In the genomic region with DNA sequence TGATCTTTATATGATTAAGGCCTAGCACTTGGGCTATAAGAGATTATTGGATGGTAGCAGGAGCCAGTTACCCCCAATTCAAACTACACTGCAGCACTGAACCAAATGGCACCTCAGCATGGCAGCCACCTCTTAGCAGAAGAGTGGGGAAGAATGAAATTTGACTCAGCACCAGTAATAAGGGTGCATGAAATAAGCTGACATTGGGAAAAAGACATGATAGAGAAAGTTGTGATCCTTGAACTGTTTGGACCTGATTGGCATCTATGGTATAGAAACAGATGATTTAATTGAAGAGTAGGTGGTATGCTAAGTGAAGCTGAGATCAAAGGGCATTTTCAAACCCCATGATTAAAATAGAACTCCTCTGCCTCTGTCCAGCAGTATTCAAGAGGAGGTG, we compare ENCODE assay signal across 8 cellular contexts.
"Had no signal": no experiment of that assay in that cellular context is flagged by ENCODE, and none has a peak within 500 bp of the region (broad histone marks: within the 10 kb centered on the region; RNA-seq: fewer than 3 reads in every experiment).

No MANE protein-coding gene starts in this region.

- FAIRE-seq: H1, H54, K562 had no signal

- H3K27ac ChIP-seq: HL-60 had no signal

- DNase-seq: H9, HCEC 1CT, KG1 had no signal

- H3K4me3 ChIP-seq: GM23338, K562 had no signal

- H3K4me2 ChIP-seq: GM23338 had no signal

- H2AFZ ChIP-seq: GM23338 had no signal

- ATAC-seq: GM23338, K562 had no signal
